ENCODE assay signal across 9 cellular contexts in genomic region chr6:79586548-79586947, GRCh38. TPM values are rescaled to one million over a fixed set of nuclear protein-coding genes. Genes with fewer than 3 reads are reported as not detected.
DNase-seq lines count a peak whose midpoint lies in the region; FAIRE-seq and TF ChIP-seq lines count a peak whose summit lies in the region.
"Had no signal": no experiment of that assay in that cellular context is flagged by ENCODE, and none has a peak within 500 bp of the region (broad histone marks: within the 10 kb centered on the region; RNA-seq: fewer than 3 reads in every experiment).

No MANE protein-coding gene starts in this region.

- no peak overlapping the region for H3K27ac Mint-ChIP-seq in neural crest cell (ENCODE audit: unreplicated experiment)
- no peak overlapping the region for H3K27ac Mint-ChIP-seq in activated naive CD8-positive, alpha-beta T cell treated with anti-CD3 and anti-CD28 coated beads for 36 hours
- H3K27ac Mint-ChIP-seq: T-helper 1 cell treated with Interleukin-12 subunit alpha and Interleukin-12 subunit beta and Interleukin-4 antibody, amounts not matched to agents 30 μg/mL and 1 μg/mL, for 36 hours had no signal

- FAIRE-seq in bronchial epithelial cell (lab: Jason Lieb, UNC) (no peak), GM19239 (lab: Jason Lieb, UNC) (no peak)

- no peaks in the 10 kb centered on the region for H3K36me3 ChIP-seq in GM06990 (ENCODE audit: control insufficient read depth, insufficient read depth, low read length)
- H3K36me3 ChIP-seq in bronchial epithelial cell (ENCODE audit: control insufficient read depth, insufficient read depth, low read length): no peaks in the 10 kb centered on the region

- H3K27me3 ChIP-seq in GM06990 (replicated peaks; ENCODE audit: control insufficient read depth, insufficient read depth, low read length): no peaks in the 10 kb centered on the region
- no peaks in the 10 kb centered on the region for H3K27me3 ChIP-seq in bronchial epithelial cell (ENCODE audit: control insufficient read depth, insufficient read depth, low read length)

- H3K4me1 Mint-ChIP-seq in neural crest cell: no peaks in the 10 kb centered on the region
- no peaks in the 10 kb centered on the region for H3K4me1 Mint-ChIP-seq in activated naive CD8-positive, alpha-beta T cell treated with anti-CD3 and anti-CD28 coated beads for 36 hours

- DNase-seq in GM06990 (ENCODE audit: extremely low read depth, insufficient read length) (no peak), Kasumi-1 (lab: John Stamatoyannopoulos, UW) (peak; percentile 37 to 60), bronchial epithelial cell (ENCODE audit: low read depth) (peak; percentile 57), neural crest cell (ENCODE audit: low read depth, low spot score) (no peak), GM19239 (ENCODE audit: insufficient read length, low spot score) (no peak), G401 (ENCODE audit: low spot score) (no peak), inferior parietal cortex (ENCODE audit: extremely low spot score) (no peak)
- DNase-seq in activated naive CD8-positive, alpha-beta T cell treated with anti-CD3 and anti-CD28 coated beads for 36 hours: no peak

- peaks cover 3% of the 10 kb centered on the region for H3K9me3 Mint-ChIP-seq in neural crest cell
- H3K9me3 Mint-ChIP-seq in activated naive CD8-positive, alpha-beta T cell treated with anti-CD3 and anti-CD28 coated beads for 36 hours: peaks cover 7% of the 10 kb centered on the region

- peaks cover 4% of the 10 kb centered on the region for H3K36me3 Mint-ChIP-seq in neural crest cell (ENCODE audit: low read depth)
- H3K36me3 Mint-ChIP-seq in activated naive CD8-positive, alpha-beta T cell treated with anti-CD3 and anti-CD28 coated beads for 36 hours: no peaks in the 10 kb centered on the region

- no peak overlapping the region for H3K4me3 Mint-ChIP-seq in neural crest cell
- H3K4me3 Mint-ChIP-seq in activated naive CD8-positive, alpha-beta T cell treated with anti-CD3 and anti-CD28 coated beads for 36 hours: no peak overlapping the region
- H3K4me3 Mint-ChIP-seq: T-helper 1 cell treated with Interleukin-12 subunit alpha and Interleukin-12 subunit beta and Interleukin-4 antibody, amounts not matched to agents 30 μg/mL and 1 μg/mL, for 36 hours had no signal

- in situ Hi-C loops in G401 (cut with HindIII; ENCODE audit: low sequenced_read_pairs): no loop called here

- no peak overlapping the region for H3K4me3 ChIP-seq in GM06990 (replicated peaks; ENCODE audit: low read depth, low read length)
- no peak overlapping the region for H3K4me3 ChIP-seq in bronchial epithelial cell (ENCODE audit: low read depth, low read length)

- H3K27me3 Mint-ChIP-seq in neural crest cell (ENCODE audit: low read depth): no peaks in the 10 kb centered on the region
- no peaks in the 10 kb centered on the region for H3K27me3 Mint-ChIP-seq in activated naive CD8-positive, alpha-beta T cell treated with anti-CD3 and anti-CD28 coated beads for 36 hours

- TF ChIP-seq CTCF in GM06990 (IDR thresholded peaks at IDR 0.05; ENCODE audit: insufficient read depth, low read length, poor library complexity, severe bottlenecking) (peak; percentile 31), bronchial epithelial cell (IDR thresholded peaks at IDR 0.05; ENCODE audit: insufficient read depth, low read length, severe bottlenecking) (peak; percentile 53), neural crest cell (conservative IDR thresholded peaks at IDR 0.05) (peak; percentile 62)

RNA-seq across cellular contexts. Expression of gene SH3BGRL2, which starts 44.6 kb away (rescaled TPM):
- total RNA-seq in bronchial epithelial cell (15.0 and 30.6 TPM in 2 replicates), neural crest cell (11.1 and 11.8 TPM in 2 replicates)
- 1 to 10 TPM; 5.1 to 5.2 TPM for total RNA-seq in activated naive CD8-positive, alpha-beta T cell treated with anti-CD3 and anti-CD28 coated beads for 36 hours
- 26.0 and 40.8 TPM in 2 replicates for total RNA-seq in G401 (2014; rRNA removed; shearing (Covaris generic))

RNA-seq across cellular contexts. Expression of gene LCA5, which starts 49.3 kb away (rescaled TPM):
- total RNA-seq in bronchial epithelial cell (2.9 and 3.7 TPM in 2 replicates), neural crest cell (4.6 and 4.7 TPM in 2 replicates)
- under 1 TPM; 0.21 to 0.32 TPM for total RNA-seq in activated naive CD8-positive, alpha-beta T cell treated with anti-CD3 and anti-CD28 coated beads for 36 hours
- total RNA-seq in G401 (2014; rRNA removed; shearing (Covaris generic)): 18.8 and 24.2 TPM in 2 replicates

Comparison
In these comparisons a context has a peak if more than half of its experiments do, and no peak if none do; other contexts are left out.
1. DNase-seq: peak in Kasumi-1 (2 of 2) and bronchial epithelial cell (single experiment); none in GM06990 (single experiment), neural crest cell (single experiment), activated naive CD8-positive, alpha-beta T cell treated with anti-CD3 and anti-CD28 coated beads for 36 hours (single experiment), GM19239 (single experiment), G401 (single experiment) and inferior parietal cortex (single experiment).
2. Peak in every context shown above with its lines, with median percentiles within 50 percentile points of each other: CTCF ChIP-seq.